ENCODE assay signal across 1 cellular context in the genomic region with DNA sequence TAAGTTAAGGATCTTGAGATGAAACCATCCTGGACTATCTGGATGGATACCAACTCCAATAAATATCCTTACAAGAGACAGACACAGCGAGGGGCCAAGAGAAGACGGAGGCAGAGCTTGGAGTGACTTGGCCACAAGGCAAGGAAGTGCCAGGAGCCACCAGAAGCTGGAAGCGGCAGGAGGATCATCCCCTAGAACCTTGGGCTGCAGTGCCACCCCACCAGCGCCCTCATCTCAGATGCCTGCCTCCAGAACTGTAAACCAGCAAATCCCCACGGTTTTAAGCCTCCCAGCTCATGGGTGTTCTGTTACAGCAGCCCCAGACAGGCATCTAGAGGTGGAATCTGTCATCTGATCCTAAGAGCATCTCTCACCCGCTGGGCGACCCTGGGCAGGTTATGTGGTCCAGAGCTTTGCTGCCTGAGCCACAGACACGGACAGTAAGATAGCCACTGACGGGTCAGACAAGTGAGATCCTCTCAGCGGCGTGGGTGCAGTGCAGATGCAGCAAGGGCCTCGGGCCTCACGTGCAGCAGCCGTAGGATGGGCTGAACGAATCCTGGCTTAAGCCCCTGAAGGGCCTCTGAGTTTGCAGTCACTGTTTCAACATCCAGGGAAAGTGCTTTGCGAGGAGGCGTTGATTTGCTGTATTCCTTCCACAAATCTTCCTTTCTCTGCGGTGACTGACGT.
TF ChIP-seq lines count a peak whose summit lies in the region.

No MANE protein-coding gene starts in this region.

TF ChIP-seq in H1, 55 proteins besides CTCF, POLR2A, EP300 and RAD21 (continued from another document):
- no peak for TF ChIP-seq POLR2AphosphoS5 (IDR thresholded peaks at IDR 0.05; ENCODE audit: low read depth, low read length)
- no peak for TF ChIP-seq CEBPB (IDR thresholded peaks at IDR 0.05; ENCODE audit: low read depth, low read length)
- TF ChIP-seq SIN3A (conservative IDR thresholded peaks at IDR 0.05 in 1 of 2, IDR thresholded peaks at IDR 0.05 in 1 of 2; ENCODE audit: low read depth in 1 of 2, low read length in 2 of 2), result no peak
- no peak for TF ChIP-seq ASH2L (IDR thresholded peaks at IDR 0.05; ENCODE audit: low read length)
